In genomic region chr11:68826726-68827125, GRCh38 we compare ENCODE assay signal across 15 cellular contexts. TPM values are rescaled to one million over a fixed set of nuclear protein-coding genes. Genes with fewer than 3 reads are reported as not detected.
A peak's percentile ranks its signal among the peaks of the same experiment; 100 is the strongest.
DNase-seq lines count a peak whose midpoint lies in the region; ATAC-seq, FAIRE-seq and TF ChIP-seq lines count a peak whose summit lies in the region.
"Had no signal": no experiment of that assay in that cellular context is flagged by ENCODE, and none has a peak within 500 bp of the region (broad histone marks: within the 10 kb centered on the region; RNA-seq: fewer than 3 reads in every experiment).

No MANE protein-coding gene starts in this region.

- WGBS in small intestine, 3 donors: 23 to 72% (median 40%) methylated on average over 9 of the region's 9 CpGs

- no peak for TF ChIP-seq CTCF in Peyer's patch (IDR thresholded peaks at IDR 0.05)

- DNase-seq in Peyer's patch (no peak), left colon (peak in 1 of 2 donors; percentile 68), small intestine (peak; percentile 76), NCI-H2107 (lab: John Stamatoyannopoulos, UW) (no peak), NCI-H1436 (lab: John Stamatoyannopoulos, UW) (no peak), NCI-H69 (lab: John Stamatoyannopoulos, UW) (no peak)
- DNase-seq: Caco-2; CD8-positive, alpha-beta memory T cell; GF-D8; GM23248; IMR-90 had no signal

- H3K36me3 ChIP-seq in BLaER1 treated with 17β-estradiol and CSF1 and Interleukin-3, amounts not matched to agents 10 nM and 100 nM: no peaks in the 10 kb centered on the region; a peak in 1 of 22 replicates
- H3K36me3 ChIP-seq in Peyer's patch (peaks cover 0 to 6% (median 0%) of the 10 kb centered on the region in 3 donors), small intestine (ENCODE audit: control insufficient read depth in 2 of 2, insufficient read depth in 2 of 2, low read length in 2 of 2) (no peaks in the 10 kb centered on the region)

- no peak for TF ChIP-seq POLR2A in Peyer's patch (IDR thresholded peaks at IDR 0.05)

- intact Hi-C loops in left colon (cut with DNase I, micrococcal nuclease): no loop called here

- H3K27ac ChIP-seq in BLaER1 treated with 17β-estradiol and CSF1 and Interleukin-3, amounts not matched to agents 10 nM and 100 nM: peak overlapping the region in 3 of 11 experiments; percentile 28 to 48 (median 41); a peak in 3 of 22 replicates
- H3K27ac ChIP-seq in Peyer's patch: peak overlapping the region in 3 of 4 donors; percentile 2 to 91 (median 23)
- H3K27ac ChIP-seq in small intestine (ENCODE audit: low read depth in 1 of 2, low read length in 1 of 2): peak overlapping the region; percentile 58 to 69
- H3K27ac ChIP-seq: GM23248 had no signal

- peaks cover 39 to 96% (median 83%) of the 10 kb centered on the region in 10 experiments for H3K4me1 ChIP-seq in BLaER1 treated with 17β-estradiol and CSF1 and Interleukin-3, amounts not matched to agents 10 nM and 100 nM
- peaks cover 0 to 57% (median 13%) of the 10 kb centered on the region in 4 donors for H3K4me1 ChIP-seq in Peyer's patch
- peaks cover 5 to 8% of the 10 kb centered on the region in 2 donors for H3K4me1 ChIP-seq in small intestine (ENCODE audit: control insufficient read depth in 2 of 2, insufficient read depth in 1 of 2, low read depth in 1 of 2, low read length in 1 of 2)
- H3K4me1 ChIP-seq: Caco-2 had no signal

- H4K20me1 ChIP-seq in BLaER1 treated with 17β-estradiol and CSF1 and Interleukin-3, amounts not matched to agents 10 nM and 100 nM: peaks cover 0 to 44% (median 0%) of the 10 kb centered on the region in 11 experiments; a peak in 4 of 22 replicates

- ATAC-seq in left colon: peak; percentile 38
- ATAC-seq: HCT116 had no signal

- FAIRE-seq in small intestine (lab: Jason Lieb, UNC): no peak
- FAIRE-seq: A204.1, H54 had no signal

- H3K27me3 ChIP-seq in BLaER1 treated with 17β-estradiol and CSF1 and Interleukin-3, amounts not matched to agents 10 nM and 100 nM: no peaks in the 10 kb centered on the region
- H3K27me3 ChIP-seq in Peyer's patch (no peaks in the 10 kb centered on the region), small intestine (ENCODE audit: control insufficient read depth in 2 of 2, insufficient read depth in 2 of 2, low read length in 2 of 2) (no peaks in the 10 kb centered on the region)

- H3K4me2 ChIP-seq in BLaER1 treated with 17β-estradiol and CSF1 and Interleukin-3, amounts not matched to agents 10 nM and 100 nM: peak overlapping the region in 10 of 11 experiments; percentile 8 to 98 (median 93); a peak in 13 of 22 replicates

- no peak overlapping the region for H3K4me3 ChIP-seq in BLaER1 treated with 17β-estradiol and CSF1 and Interleukin-3, amounts not matched to agents 10 nM and 100 nM
- H3K4me3 ChIP-seq in Peyer's patch: no peak overlapping the region
- no peak overlapping the region for H3K4me3 ChIP-seq in small intestine (ENCODE audit: low read depth in 1 of 2, low read length in 2 of 2)
- H3K4me3 ChIP-seq: GM23248 had no signal

- 0 out of 22 replicates have a peak overlapping the region, but pooled peaks of 1 of the 11 experiments have one; percentile 14 for H3K9ac ChIP-seq in BLaER1 treated with 17β-estradiol and CSF1 and Interleukin-3, amounts not matched to agents 10 nM and 100 nM
- H3K9ac ChIP-seq: GM23248 had no signal

- H3K9me3 ChIP-seq in BLaER1 treated with 17β-estradiol and CSF1 and Interleukin-3, amounts not matched to agents 10 nM and 100 nM (replicated peaks in 1 of 11): no peaks in the 10 kb centered on the region
- H3K9me3 ChIP-seq in Peyer's patch: no peaks in the 10 kb centered on the region
- H3K9me3 ChIP-seq in small intestine (ENCODE audit: control insufficient read depth, low read depth): no peaks in the 10 kb centered on the region
- H3K9me3 ChIP-seq: Caco-2 had no signal

RNA-seq across cellular contexts. Expression of gene CPT1A, which starts 15.0 kb away (rescaled TPM):
- total RNA-seq in Peyer's patch (100 to 1,000 TPM in 3 of 4 donors, 10 to 100 TPM in 1; 80.6 to 372 (median 118) TPM), left colon (100 to 1,000 TPM; 149 to 261 TPM)
- 10 to 100 TPM; 29.5 to 33.3 (median 29.7) TPM for polyA plus RNA-seq in small intestine
